ENCODE assay signal across 18 cellular contexts in the genomic region with DNA sequence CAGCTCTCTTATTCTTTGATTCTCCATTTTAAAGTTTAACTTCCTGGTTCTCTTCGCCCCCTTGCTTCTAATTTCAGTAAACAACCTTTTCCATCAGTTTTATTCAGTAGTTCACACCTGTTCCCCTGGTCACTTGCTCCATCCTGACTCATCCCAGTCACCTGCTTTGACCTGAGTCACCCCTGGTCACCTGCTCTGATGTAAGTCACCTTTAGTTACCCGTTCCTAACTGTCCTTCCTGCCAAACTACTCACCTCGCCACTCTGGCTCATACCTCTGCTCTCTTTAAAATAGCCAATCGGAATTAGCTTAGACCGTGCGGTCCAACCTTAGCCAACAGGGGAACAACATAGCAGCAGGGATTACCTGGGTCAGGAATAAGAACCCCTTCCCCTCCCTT. TPM values are rescaled to one million over a fixed set of nuclear protein-coding genes. Genes with fewer than 3 reads are reported as not detected.
DNase-seq lines count a peak whose midpoint lies in the region; ATAC-seq and TF ChIP-seq lines count a peak whose summit lies in the region.
"Had no signal": no experiment of that assay in that cellular context is flagged by ENCODE, and none has a peak within 500 bp of the region (broad histone marks: within the 10 kb centered on the region; RNA-seq: fewer than 3 reads in every experiment).

No MANE protein-coding gene starts in this region.

- no peak overlapping the region for H3K4me2 ChIP-seq in GM23248 (ENCODE audit: unreplicated experiment)
- H3K4me2 ChIP-seq in trophoblast cell (ENCODE audit: low read length) = no peak overlapping the region

- no peak overlapping the region for H2AK5ac ChIP-seq in trophoblast cell (ENCODE audit: low read length)

- H4K12ac ChIP-seq in trophoblast cell (ENCODE audit: low read depth, low read length) = no peak overlapping the region

- no peak overlapping the region for H4K8ac ChIP-seq in trophoblast cell (ENCODE audit: low read depth, low read length)

- no peaks in the 10 kb centered on the region for H3K36me3 ChIP-seq in GM23248 (ENCODE audit: low read depth)
- no peaks in the 10 kb centered on the region for H3K36me3 ChIP-seq in adipocyte (ENCODE audit: control insufficient read depth, insufficient read depth, low read length, severe bottlenecking)
- H3K36me3 ChIP-seq in trophoblast cell (ENCODE audit: control insufficient read depth in 1 of 2, insufficient read depth in 2 of 2, low read length in 2 of 2) = no peaks in the 10 kb centered on the region
- H3K36me3 ChIP-seq: cardiac muscle cell had no signal

- CTCF ChIA-PET in HEK293T (lab: Yijun Ruan, JAX) = no interaction called here

- H3F3A ChIP-seq in GM23248 (ENCODE audit: insufficient read depth) = 0 out of 2 replicates have a peak, but pooled peaks cover 8% of the 10 kb centered on the region

- peak overlapping the region; percentile 70; the same call in 1 of the 2 replicates for H3K9ac ChIP-seq in GM23248
- H3K9ac ChIP-seq in adipocyte (ENCODE audit: low read length) = peak overlapping the region; percentile 66
- no peak overlapping the region for H3K9ac ChIP-seq in trophoblast cell (ENCODE audit: low read length)

- H3K36me3 Mint-ChIP-seq in activated CD4-positive, alpha-beta T cell treated with anti-CD3 and anti-CD28 coated beads, Interleukin-2, amount 10 ng/mL, durations not matched to agents 24 days and 14 days (ENCODE audit: low read depth) = peaks cover 66% of the 10 kb centered on the region
- H3K36me3 Mint-ChIP-seq in osteocyte (ENCODE audit: unreplicated experiment) = no peaks in the 10 kb centered on the region

- POLR2A ChIA-PET in HEK293T (lab: Yijun Ruan, JAX) = no interaction called here

- H2AFZ ChIP-seq in GM23248 (no peak overlapping the region; the same call in 1 of the 2 replicates), trophoblast cell (ENCODE audit: insufficient read depth, low read length, poor library complexity) (no peak overlapping the region)

- peaks cover 73% of the 10 kb centered on the region for H3K4me1 Mint-ChIP-seq in activated CD4-positive, alpha-beta T cell treated with anti-CD3 and anti-CD28 coated beads, Interleukin-2, amount 10 ng/mL, durations not matched to agents 24 days and 14 days
- peaks cover 32% of the 10 kb centered on the region for H3K4me1 Mint-ChIP-seq in osteocyte (ENCODE audit: unreplicated experiment)

- 86% methylated on average over 6 of the region's 6 CpGs for WGBS in GM23248 (ENCODE audit: low coverage in 1 of 2, low lambda C conversion rate in 2 of 2, missing lambda C conversion rate in 2 of 2), 2 experiments
- WGBS in trophoblast cell (ENCODE audit: extremely low coverage, insufficient coverage, insufficient read length) = no CpG with 5 or more reads among the region's 6 CpGs

- H4K20me1 ChIP-seq in GM23248 (ENCODE audit: insufficient read depth) = no peaks in the 10 kb centered on the region

- no peak for TF ChIP-seq CTCF in osteocyte (IDR thresholded peaks at IDR 0.05)

- H2BK12ac ChIP-seq in trophoblast cell (ENCODE audit: low read length) = no peak overlapping the region

- H3K4me1 ChIP-seq in GM23248 (ENCODE audit: insufficient read depth) (peaks cover 19% of the 10 kb centered on the region), adipocyte (ENCODE audit: control insufficient read depth, insufficient read depth, low read length) (peaks cover 29% of the 10 kb centered on the region), trophoblast cell (ENCODE audit: control insufficient read depth in 1 of 2, insufficient read depth in 2 of 2, low read length in 2 of 2) (peaks cover 2 to 6% of the 10 kb centered on the region in 2 experiments)

- H2BK120ac ChIP-seq in trophoblast cell (ENCODE audit: insufficient read depth, low read length, poor library complexity) = no peak overlapping the region

- intact Hi-C loops in activated CD4-positive, alpha-beta T cell treated with anti-CD3 and anti-CD28 coated beads, Interleukin-2, amount 10 ng/mL, durations not matched to agents 24 days and 14 days (cut with micrococcal nuclease) = no loop called here

- H4K91ac ChIP-seq in trophoblast cell (ENCODE audit: low read depth, low read length) = no peak overlapping the region

- H3K27ac ChIP-seq in GM23248 = no peak overlapping the region
- no peak overlapping the region for H3K27ac ChIP-seq in trophoblast cell (ENCODE audit: low read depth, low read length)
- H3K27ac ChIP-seq: cardiac muscle cell had no signal

- no peak overlapping the region for H3K4ac ChIP-seq in trophoblast cell (ENCODE audit: low read depth, low read length)

- H3K79me1 ChIP-seq in trophoblast cell (ENCODE audit: low read length) = no peaks in the 10 kb centered on the region

- H3K4me3 ChIP-seq in GM23248 (no peak overlapping the region), adipocyte (ENCODE audit: low read length) (no peak overlapping the region), trophoblast cell (ENCODE audit: low read depth, low read length) (no peak overlapping the region)
- H3K4me3 ChIP-seq: cardiac muscle cell had no signal

- H3K79me2 ChIP-seq in GM23248 (ENCODE audit: insufficient read depth) = peaks cover 11% of the 10 kb centered on the region
- no peaks in the 10 kb centered on the region for H3K79me2 ChIP-seq in trophoblast cell (ENCODE audit: control insufficient read depth, insufficient read depth, low read length, poor library complexity)

- no peak overlapping the region for H3K18ac ChIP-seq in trophoblast cell (ENCODE audit: low read length)

- peak overlapping the region; percentile 80 for H3K27ac Mint-ChIP-seq in activated CD4-positive, alpha-beta T cell treated with anti-CD3 and anti-CD28 coated beads, Interleukin-2, amount 10 ng/mL, durations not matched to agents 24 days and 14 days
- no peak overlapping the region for H3K27ac Mint-ChIP-seq in osteocyte (ENCODE audit: unreplicated experiment)

- H3K9me2 ChIP-seq in GM23248 (ENCODE audit: insufficient read depth) = no peaks in the 10 kb centered on the region

- in situ Hi-C loops in GM23248 (cut with MboI) = no loop called here

- H2BK5ac ChIP-seq in trophoblast cell (ENCODE audit: low read depth, low read length, poor library complexity) = no peak overlapping the region

- H3K27me3 ChIP-seq in GM23248 (replicated peaks; ENCODE audit: insufficient read depth) (no peaks in the 10 kb centered on the region), adipocyte (replicated peaks; ENCODE audit: control insufficient read depth, insufficient read depth, low read length) (no peaks in the 10 kb centered on the region), trophoblast cell (ENCODE audit: insufficient read depth, low read length) (peaks cover 17% of the 10 kb centered on the region)

- no peak for ATAC-seq in HG03342 (IDR thresholded peaks at IDR 0.05; ENCODE audit: unreplicated experiment)
- ATAC-seq: Panc1 had no signal

- H3K9me3 ChIP-seq in GM23248 (ENCODE audit: low read depth) = no peaks in the 10 kb centered on the region
- H3K9me3 ChIP-seq in adipocyte (ENCODE audit: control insufficient read depth, low read length) = no peaks in the 10 kb centered on the region
- peaks cover 3% of the 10 kb centered on the region for H3K9me3 ChIP-seq in trophoblast cell (ENCODE audit: insufficient read depth, low read depth, low read length)

- H3K23ac ChIP-seq in trophoblast cell (ENCODE audit: low read length) = no peak overlapping the region

- DNase-seq in activated CD4-positive, alpha-beta T cell treated with anti-CD3 and anti-CD28 coated beads, Interleukin-2, amount 10 ng/mL, durations not matched to agents 24 days and 14 days = no peak
- no peak for DNase-seq in activated CD4-positive, alpha-beta T cell treated with anti-CD3 and anti-CD28 coated beads, Interleukin-2, amount 50 U/mL, for 48 hours
- DNase-seq in GM23248 = no peak
- no peak for DNase-seq in adipocyte (ENCODE audit: low read depth)
- DNase-seq in trophoblast cell = peak; percentile 51 to 71
- no peak for DNase-seq in HEK293T (ENCODE audit: extremely low spot score)
- no peak for DNase-seq in osteocyte (ENCODE audit: extremely low spot score, unreplicated experiment)
- DNase-seq: ACHN; DMS79 treated with DMSO at 0.1 percent for 48 hours; GOT3; head of caudate nucleus; NCI-H1092; NCI-H2227 treated with DMSO at 0.1 percent for 48 hours; stimulated activated CD8-positive, alpha-beta memory T cell treated with anti-CD3 and anti-CD28 coated beads, Interleukin-4, amount 100 ng/mL, for 48 hours had no signal

- no peaks in the 10 kb centered on the region for H3K27me3 Mint-ChIP-seq in activated CD4-positive, alpha-beta T cell treated with anti-CD3 and anti-CD28 coated beads, Interleukin-2, amount 10 ng/mL, durations not matched to agents 24 days and 14 days
- H3K27me3 Mint-ChIP-seq in osteocyte (ENCODE audit: unreplicated experiment) = no peaks in the 10 kb centered on the region

- no peak overlapping the region for H3K14ac ChIP-seq in trophoblast cell (ENCODE audit: low read length)

- H3K9me3 Mint-ChIP-seq in activated CD4-positive, alpha-beta T cell treated with anti-CD3 and anti-CD28 coated beads, Interleukin-2, amount 10 ng/mL, durations not matched to agents 24 days and 14 days = no peaks in the 10 kb centered on the region
- no peaks in the 10 kb centered on the region for H3K9me3 Mint-ChIP-seq in osteocyte (ENCODE audit: unreplicated experiment)

- peak overlapping the region; percentile 97 for H3K4me3 Mint-ChIP-seq in activated CD4-positive, alpha-beta T cell treated with anti-CD3 and anti-CD28 coated beads, Interleukin-2, amount 10 ng/mL, durations not matched to agents 24 days and 14 days
- H3K4me3 Mint-ChIP-seq in osteocyte (ENCODE audit: unreplicated experiment) = no peak overlapping the region

TF ChIP-seq in HEK293T, 16 proteins besides CTCF, POLR2A, EP300 and RAD21 (continues in another document):
- no peak for TF ChIP-seq ELF4 (IDR thresholded peaks at IDR 0.05)
- TF ChIP-seq FOXK2 (IDR thresholded peaks at IDR 0.05) = no peak
- no peak for TF ChIP-seq BHLHE40 (IDR thresholded peaks at IDR 0.05; ENCODE audit: borderline replicate concordance)

RNA-seq across cellular contexts. Expression of gene NLRC5, which starts 4.7 kb away (rescaled TPM):
- 208 and 214 TPM in 2 replicates for total RNA-seq in activated CD4-positive, alpha-beta T cell treated with anti-CD3 and anti-CD28 coated beads, Interleukin-2, amount 10 ng/mL, durations not matched to agents 24 days and 14 days
- total RNA-seq in GM23248 (2014; rRNA removed; shearing (Covaris generic)) = 17.1 and 23.8 TPM in 2 replicates
- 9.3 and 10.6 TPM in 2 replicates for polyA plus RNA-seq in GM23248 (2016; fragmentation: Nextera tagmentation; extraction: Ambion mirVana)
- polyA plus RNA-seq in trophoblast cell (2013) = 0.08 and 0.11 TPM in 2 replicates
- total RNA-seq in osteocyte = 21.1 and 24.7 TPM in 2 replicates
- total RNA-seq: cardiac muscle cell had no signal
- polyA plus RNA-seq: cardiac muscle cell had no signal

RNA-seq across cellular contexts. Expression of gene CETP, which starts 22.9 kb away (rescaled TPM):
- not detected in 2 replicates for total RNA-seq in activated CD4-positive, alpha-beta T cell treated with anti-CD3 and anti-CD28 coated beads, Interleukin-2, amount 10 ng/mL, durations not matched to agents 24 days and 14 days
- not detected in 2 replicates for total RNA-seq in GM23248 (2014; rRNA removed; shearing (Covaris generic))
- polyA plus RNA-seq in GM23248 (2016; fragmentation: Nextera tagmentation; extraction: Ambion mirVana) = not detected in 2 replicates
- polyA plus RNA-seq in trophoblast cell (2013) = 0.07 and 0.12 TPM in 2 replicates
- total RNA-seq in osteocyte = not detected in 2 replicates
- total RNA-seq: osteoblast had no signal

RNA-seq across cellular contexts. Expression of gene HERPUD1, which starts 52.7 kb away (rescaled TPM):
- total RNA-seq in activated CD4-positive, alpha-beta T cell treated with anti-CD3 and anti-CD28 coated beads, Interleukin-2, amount 10 ng/mL, durations not matched to agents 24 days and 14 days = 155 and 164 TPM in 2 replicates
- 218 TPM in 2 replicates for total RNA-seq in GM23248 (2014; rRNA removed; shearing (Covaris generic))
- 299 and 302 TPM in 2 replicates for polyA plus RNA-seq in GM23248 (2016; fragmentation: Nextera tagmentation; extraction: Ambion mirVana)
- polyA plus RNA-seq in trophoblast cell (2013) = 252 and 267 TPM in 2 replicates
- total RNA-seq in osteocyte = 251 and 285 TPM in 2 replicates

Comparison
In these comparisons a context has a peak if more than half of its experiments do, and no peak if none do; other contexts are left out.
1. DNase-seq: peak in trophoblast cell (2 of 2); none in activated CD4-positive, alpha-beta T cell treated with anti-CD3 and anti-CD28 coated beads, Interleukin-2, amount 10 ng/mL, durations not matched to agents 24 days and 14 days (single experiment), activated CD4-positive, alpha-beta T cell treated with anti-CD3 and anti-CD28 coated beads, Interleukin-2, amount 50 U/mL, for 48 hours (0 of 2), GM23248 (single experiment), adipocyte (single experiment), HEK293T (single experiment) and osteocyte (single experiment).